ENCODE assay signal across 8 cellular contexts in genomic region chr12:133130808-133131128, GRCh38. TPM values are rescaled to one million over a fixed set of nuclear protein-coding genes. Genes with fewer than 3 reads are reported as not detected.
DNase-seq lines count a peak whose midpoint lies in the region; ATAC-seq and TF ChIP-seq lines count a peak whose summit lies in the region.

No MANE protein-coding gene starts in this region.

- H3K4me2 ChIP-seq in DOHH2 (ENCODE audit: low read length), result peak overlapping the region; percentile 89

- peak; percentile 1 for ATAC-seq in HG02759 (IDR thresholded peaks at IDR 0.05; ENCODE audit: unreplicated experiment)
- peak; percentile 22 to 44 for ATAC-seq in naive thymus-derived CD8-positive, alpha-beta T cell
- ATAC-seq in HG03469 (IDR thresholded peaks at IDR 0.05; ENCODE audit: unreplicated experiment), result no peak

- peak overlapping the region; percentile 77 for H3K27ac ChIP-seq in DOHH2 (ENCODE audit: low read depth, low read length)
- H3K27ac ChIP-seq in epithelial cell of prostate, result peak overlapping the region; percentile 82
- peak overlapping the region; percentile 94 for H3K27ac ChIP-seq in vagina

- H3K79me2 ChIP-seq in DOHH2 (ENCODE audit: control insufficient read depth, low read length), result peaks cover 6% of the 10 kb centered on the region

- H3K4me3 Mint-ChIP-seq in naive thymus-derived CD8-positive, alpha-beta T cell, result peak overlapping the region; percentile 90 to 98 (median 96)

- H4K20me1 ChIP-seq in DOHH2 (ENCODE audit: control insufficient read depth, insufficient read depth, low read depth, low read length), result no peaks in the 10 kb centered on the region

- H3K27me3 Mint-ChIP-seq in naive thymus-derived CD8-positive, alpha-beta T cell, result no peaks in the 10 kb centered on the region

- peak overlapping the region; percentile 97 to 100 (median 100) for H3K27ac Mint-ChIP-seq in naive thymus-derived CD8-positive, alpha-beta T cell

- no peak for TF ChIP-seq POLR2A in vagina (IDR thresholded peaks at IDR 0.05)

- peak; percentile 62 for DNase-seq in UCSD-AML1 (lab: John Stamatoyannopoulos, UW; ENCODE audit: unreplicated experiment)
- DNase-seq in epithelial cell of prostate (ENCODE audit: low read depth, low spot score), result no peak
- DNase-seq in naive thymus-derived CD8-positive, alpha-beta T cell, result peak in 6 of 10 donors; percentile 26 to 81 (median 70)
- no peak for DNase-seq in vagina (ENCODE audit: extremely low spot score in 2 of 2)
- DNase-seq in inferior parietal cortex (ENCODE audit: extremely low spot score), result no peak

- H3K36me3 Mint-ChIP-seq in naive thymus-derived CD8-positive, alpha-beta T cell, result peaks cover 43 to 76% (median 66%) of the 10 kb centered on the region in 3 donors

- H3K4me1 Mint-ChIP-seq in naive thymus-derived CD8-positive, alpha-beta T cell, result peaks cover 14 to 27% (median 26%) of the 10 kb centered on the region in 4 donors

- H3K27me3 ChIP-seq in DOHH2 (ENCODE audit: control insufficient read depth, low read length), result no peaks in the 10 kb centered on the region
- H3K27me3 ChIP-seq in vagina, result no peaks in the 10 kb centered on the region

- H3K4me1 ChIP-seq in DOHH2 (ENCODE audit: control insufficient read depth, low read length) (peaks cover 8% of the 10 kb centered on the region; the same call in 1 of the 2 replicates), vagina (peaks cover 6% of the 10 kb centered on the region)

- peaks cover 40% of the 10 kb centered on the region for H3K36me3 ChIP-seq in DOHH2 (ENCODE audit: control insufficient read depth, low read length)
- peaks cover 0 to 64% of the 10 kb centered on the region in 2 donors for H3K36me3 ChIP-seq in vagina

- H3K4me3 ChIP-seq in DOHH2 (ENCODE audit: low read length), result peak overlapping the region; percentile 94
- peak overlapping the region; percentile 92 to 99 for H3K4me3 ChIP-seq in vagina

- H3K9me3 Mint-ChIP-seq in naive thymus-derived CD8-positive, alpha-beta T cell, result peaks cover 17 to 90% (median 41%) of the 10 kb centered on the region in 9 donors

- peaks cover 10% of the 10 kb centered on the region for H3F3A ChIP-seq in DOHH2 (ENCODE audit: control insufficient read depth, insufficient read depth)

- no peaks in the 10 kb centered on the region for H3K9me2 ChIP-seq in DOHH2 (replicated peaks; ENCODE audit: control insufficient read depth, low read length)

- TF ChIP-seq CTCF in DOHH2 (IDR thresholded peaks at IDR 0.05; ENCODE audit: low read depth, low read length, poor library complexity, severe bottlenecking) (no peak), vagina (IDR thresholded peaks at IDR 0.05) (no peak)

- POLR2A ChIA-PET in naive thymus-derived CD8-positive, alpha-beta T cell (lab: Charles Lee), result interaction anchor here (1.0 to 2.8 kb wide), 9 partner anchors 10 to 297 kb away, joined by 3 to 16 read pairs (median 4); partner anchors contain the start of genes ZNF26, ZNF268 and ZNF84

- peaks cover 44% of the 10 kb centered on the region for H3K9me3 ChIP-seq in DOHH2 (ENCODE audit: control insufficient read depth, insufficient read depth, low read length)
- H3K9me3 ChIP-seq in vagina, result peaks cover 37% of the 10 kb centered on the region

- intact Hi-C loops in vagina (cut with DNase I), result loop anchor here (5.0 kb wide), 1 partner anchor 48 kb away; the partner anchor contains the start of gene ZNF140

RNA-seq across cellular contexts. Expression of gene ZNF10, which starts 0.3 kb away (rescaled TPM):
- total RNA-seq in naive thymus-derived CD8-positive, alpha-beta T cell, result 10 to 100 TPM; 24.3 TPM
- 10 to 100 TPM; 12.7 to 15.1 (median 14.1) TPM for polyA plus RNA-seq in naive thymus-derived CD8-positive, alpha-beta T cell
- 10.8 TPM for total RNA-seq in vagina

RNA-seq across cellular contexts. Expression of gene ZNF891, which starts 0.7 kb away (rescaled TPM):
- total RNA-seq in naive thymus-derived CD8-positive, alpha-beta T cell, result 1 to 10 TPM; 7.0 to 8.1 TPM
- under 1 TPM; 0.35 to 0.82 (median 0.69) TPM for polyA plus RNA-seq in naive thymus-derived CD8-positive, alpha-beta T cell
- total RNA-seq in vagina, result 3.4 TPM

RNA-seq across cellular contexts. Expression of gene ZNF140, which starts 50.0 kb away (rescaled TPM):
- 10 to 100 TPM; 22.6 to 26.4 TPM for total RNA-seq in naive thymus-derived CD8-positive, alpha-beta T cell
- polyA plus RNA-seq in naive thymus-derived CD8-positive, alpha-beta T cell, result 10 to 100 TPM; 18.4 to 22.3 (median 22.0) TPM
- 9.3 TPM for total RNA-seq in vagina

RNA-seq across cellular contexts. Expression of gene ZNF268, which starts 50.5 kb away (rescaled TPM):
- total RNA-seq in naive thymus-derived CD8-positive, alpha-beta T cell, result 10 to 100 TPM; 32.8 to 36.6 TPM
- polyA plus RNA-seq in naive thymus-derived CD8-positive, alpha-beta T cell, result 10 to 100 TPM; 15.3 to 18.3 (median 16.3) TPM
- 9.1 TPM for total RNA-seq in vagina

Comparison
In these comparisons a context has a peak if more than half of its experiments do, and no peak if none do; other contexts are left out.
1. DNase-seq: peak in UCSD-AML1 (single experiment) and naive thymus-derived CD8-positive, alpha-beta T cell (6 of 10); none in epithelial cell of prostate (single experiment), vagina (0 of 2) and inferior parietal cortex (single experiment).
2. Peak in every context shown above with its lines, with median percentiles within 50 percentile points of each other: H3K27ac ChIP-seq.